1 cellular context compared by ENCODE assay signal in the genomic region with DNA sequence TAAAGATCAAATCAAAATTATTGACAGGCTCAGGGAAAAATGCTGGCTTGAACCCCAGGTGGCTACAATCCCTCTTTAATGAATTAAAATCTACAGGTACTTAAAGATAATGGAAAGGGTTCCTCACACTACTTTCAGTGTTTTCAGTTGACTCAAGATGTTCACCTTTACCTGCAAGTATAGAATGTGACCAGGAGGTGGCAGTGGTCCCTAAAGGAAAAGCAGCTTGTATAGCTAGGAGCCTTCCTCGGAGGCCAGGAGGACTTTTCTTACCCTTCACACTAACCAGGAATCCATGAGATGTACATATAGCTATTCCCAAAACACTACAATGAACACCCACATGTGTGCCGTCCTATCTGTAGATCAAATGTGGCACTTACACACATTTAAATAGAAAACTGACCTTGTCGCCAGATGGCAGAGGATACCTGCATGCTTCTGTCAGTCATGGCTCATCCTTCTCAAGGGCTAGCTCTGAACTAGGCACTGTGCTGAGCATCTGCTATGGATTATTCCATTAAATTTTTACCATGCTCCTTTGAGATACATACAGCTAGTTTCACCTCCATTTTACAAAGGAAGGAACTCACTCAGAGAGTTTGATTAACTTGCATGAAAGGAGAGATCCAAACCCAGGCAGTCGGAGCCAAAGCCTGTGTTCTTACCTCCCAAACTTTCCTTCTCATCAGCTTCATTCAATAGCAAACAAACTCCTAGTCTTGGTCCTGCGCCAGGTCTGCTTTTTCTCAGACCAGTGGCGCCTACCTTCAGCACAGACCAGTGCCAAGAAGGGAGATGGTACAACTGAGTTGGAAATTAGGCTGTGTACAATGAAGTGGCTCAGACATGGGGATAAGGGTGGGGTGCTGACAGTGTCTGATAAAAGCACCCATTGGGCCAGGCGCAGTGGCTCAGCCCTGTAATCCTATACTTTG.
TF ChIP-seq lines count a peak whose summit lies in the region.

No MANE protein-coding gene starts in this region.

TF ChIP-seq in H1, 55 proteins besides CTCF, POLR2A, EP300 and RAD21:
- TF ChIP-seq TCF12 (IDR thresholded peaks at IDR 0.05; ENCODE audit: low read depth, low read length), result no peak
- TF ChIP-seq SP4 (IDR thresholded peaks at IDR 0.05; ENCODE audit: low read length), result no peak
- TF ChIP-seq SIX5 (IDR thresholded peaks at IDR 0.05; ENCODE audit: low read depth, low read length), result no peak
- no peak for TF ChIP-seq JUND (IDR thresholded peaks at IDR 0.05; ENCODE audit: low read length)
- TF ChIP-seq, protein P1, sequence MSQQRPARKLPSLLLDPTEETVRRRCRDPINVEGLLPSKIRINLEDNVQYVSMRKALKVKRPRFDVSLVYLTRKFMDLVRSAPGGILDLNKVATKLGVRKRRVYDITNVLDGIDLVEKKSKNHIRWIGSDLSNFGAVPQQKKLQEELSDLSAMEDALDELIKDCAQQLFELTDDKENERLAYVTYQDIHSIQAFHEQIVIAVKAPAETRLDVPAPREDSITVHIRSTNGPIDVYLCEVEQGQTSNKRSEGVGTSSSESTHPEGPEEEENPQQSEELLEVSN (IDR thresholded peaks at IDR 0.05), result no peak
- TF ChIP-seq, protein P2, sequence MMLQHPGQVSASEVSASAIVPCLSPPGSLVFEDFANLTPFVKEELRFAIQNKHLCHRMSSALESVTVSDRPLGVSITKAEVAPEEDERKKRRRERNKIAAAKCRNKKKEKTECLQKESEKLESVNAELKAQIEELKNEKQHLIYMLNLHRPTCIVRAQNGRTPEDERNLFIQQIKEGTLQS (IDR thresholded peaks at IDR 0.05; ENCODE audit: insufficient read depth, low read depth, low read length), result no peak
- no peak for TF ChIP-seq CTBP2 (IDR thresholded peaks at IDR 0.05; ENCODE audit: borderline replicate concordance, insufficient read depth, insufficient read length, low read length)
- no peak for TF ChIP-seq GABPA (IDR thresholded peaks at IDR 0.05; ENCODE audit: borderline replicate concordance, insufficient read depth, low read length)
- TF ChIP-seq MAFK (IDR thresholded peaks at IDR 0.05; ENCODE audit: low read depth, low read length), result no peak
- TF ChIP-seq SIN3A (conservative IDR thresholded peaks at IDR 0.05 in 1 of 2, IDR thresholded peaks at IDR 0.05 in 1 of 2; ENCODE audit: low read depth in 1 of 2, low read length in 2 of 2), result no peak
- TF ChIP-seq PHF8 (conservative IDR thresholded peaks at IDR 0.05; ENCODE audit: low read depth, low read length), result no peak
- no peak for TF ChIP-seq CHD1 (IDR thresholded peaks at IDR 0.05; ENCODE audit: low read depth, low read length)
- no peak for TF ChIP-seq POLR2AphosphoS5 (IDR thresholded peaks at IDR 0.05; ENCODE audit: low read depth, low read length)
- no peak for TF ChIP-seq SRF (IDR thresholded peaks at IDR 0.05; ENCODE audit: low read depth, low read length)
- TF ChIP-seq CBX8 (IDR thresholded peaks at IDR 0.05; ENCODE audit: borderline replicate concordance, low read depth, low read length), result no peak
- TF ChIP-seq KDM1A (IDR thresholded peaks at IDR 0.05; ENCODE audit: borderline replicate concordance, low read length), result no peak
- no peak for TF ChIP-seq KDM5A (IDR thresholded peaks at IDR 0.05; ENCODE audit: low read length)
- TF ChIP-seq JUN (IDR thresholded peaks at IDR 0.05; ENCODE audit: low read depth, low read length), result no peak
- TF ChIP-seq ZNF274 (IDR thresholded peaks at IDR 0.05; ENCODE audit: borderline replicate concordance, extremely low read depth, low read length), result no peak
